Comparison of ENCODE assay signal across 1 cellular context in the genomic region with DNA sequence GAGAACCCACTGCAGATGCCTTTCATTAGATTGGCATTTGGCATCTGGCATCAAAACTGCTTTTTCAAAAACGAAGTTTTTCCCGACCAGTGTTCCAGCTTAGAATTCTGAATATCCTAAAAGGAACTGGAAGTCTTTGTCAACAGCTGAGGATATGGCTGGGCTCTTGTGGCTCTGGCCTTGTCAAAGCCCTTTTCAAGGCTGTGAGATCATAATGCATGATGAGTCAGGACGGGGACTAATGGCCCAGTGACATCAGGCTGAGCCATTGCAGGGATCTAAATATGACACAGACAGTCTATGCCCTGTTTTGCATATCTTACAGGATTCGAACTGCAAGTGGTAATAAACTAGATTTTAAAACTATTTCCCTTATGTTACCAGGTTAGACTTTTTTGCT.
TF ChIP-seq lines count a peak whose summit lies in the region.

No MANE protein-coding gene starts in this region.

TF ChIP-seq in GM23338, 12 proteins besides CTCF, POLR2A, EP300 and RAD21 (continued from another document):
- TF ChIP-seq, protein P1, sequence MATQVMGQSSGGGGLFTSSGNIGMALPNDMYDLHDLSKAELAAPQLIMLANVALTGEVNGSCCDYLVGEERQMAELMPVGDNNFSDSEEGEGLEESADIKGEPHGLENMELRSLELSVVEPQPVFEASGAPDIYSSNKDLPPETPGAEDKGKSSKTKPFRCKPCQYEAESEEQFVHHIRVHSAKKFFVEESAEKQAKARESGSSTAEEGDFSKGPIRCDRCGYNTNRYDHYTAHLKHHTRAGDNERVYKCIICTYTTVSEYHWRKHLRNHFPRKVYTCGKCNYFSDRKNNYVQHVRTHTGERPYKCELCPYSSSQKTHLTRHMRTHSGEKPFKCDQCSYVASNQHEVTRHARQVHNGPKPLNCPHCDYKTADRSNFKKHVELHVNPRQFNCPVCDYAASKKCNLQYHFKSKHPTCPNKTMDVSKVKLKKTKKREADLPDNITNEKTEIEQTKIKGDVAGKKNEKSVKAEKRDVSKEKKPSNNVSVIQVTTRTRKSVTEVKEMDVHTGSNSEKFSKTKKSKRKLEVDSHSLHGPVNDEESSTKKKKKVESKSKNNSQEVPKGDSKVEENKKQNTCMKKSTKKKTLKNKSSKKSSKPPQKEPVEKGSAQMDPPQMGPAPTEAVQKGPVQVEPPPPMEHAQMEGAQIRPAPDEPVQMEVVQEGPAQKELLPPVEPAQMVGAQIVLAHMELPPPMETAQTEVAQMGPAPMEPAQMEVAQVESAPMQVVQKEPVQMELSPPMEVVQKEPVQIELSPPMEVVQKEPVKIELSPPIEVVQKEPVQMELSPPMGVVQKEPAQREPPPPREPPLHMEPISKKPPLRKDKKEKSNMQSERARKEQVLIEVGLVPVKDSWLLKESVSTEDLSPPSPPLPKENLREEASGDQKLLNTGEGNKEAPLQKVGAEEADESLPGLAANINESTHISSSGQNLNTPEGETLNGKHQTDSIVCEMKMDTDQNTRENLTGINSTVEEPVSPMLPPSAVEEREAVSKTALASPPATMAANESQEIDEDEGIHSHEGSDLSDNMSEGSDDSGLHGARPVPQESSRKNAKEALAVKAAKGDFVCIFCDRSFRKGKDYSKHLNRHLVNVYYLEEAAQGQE (IDR thresholded peaks at IDR 0.05; ENCODE audit: unreplicated experiment) = no peak
- TF ChIP-seq, protein P2, sequence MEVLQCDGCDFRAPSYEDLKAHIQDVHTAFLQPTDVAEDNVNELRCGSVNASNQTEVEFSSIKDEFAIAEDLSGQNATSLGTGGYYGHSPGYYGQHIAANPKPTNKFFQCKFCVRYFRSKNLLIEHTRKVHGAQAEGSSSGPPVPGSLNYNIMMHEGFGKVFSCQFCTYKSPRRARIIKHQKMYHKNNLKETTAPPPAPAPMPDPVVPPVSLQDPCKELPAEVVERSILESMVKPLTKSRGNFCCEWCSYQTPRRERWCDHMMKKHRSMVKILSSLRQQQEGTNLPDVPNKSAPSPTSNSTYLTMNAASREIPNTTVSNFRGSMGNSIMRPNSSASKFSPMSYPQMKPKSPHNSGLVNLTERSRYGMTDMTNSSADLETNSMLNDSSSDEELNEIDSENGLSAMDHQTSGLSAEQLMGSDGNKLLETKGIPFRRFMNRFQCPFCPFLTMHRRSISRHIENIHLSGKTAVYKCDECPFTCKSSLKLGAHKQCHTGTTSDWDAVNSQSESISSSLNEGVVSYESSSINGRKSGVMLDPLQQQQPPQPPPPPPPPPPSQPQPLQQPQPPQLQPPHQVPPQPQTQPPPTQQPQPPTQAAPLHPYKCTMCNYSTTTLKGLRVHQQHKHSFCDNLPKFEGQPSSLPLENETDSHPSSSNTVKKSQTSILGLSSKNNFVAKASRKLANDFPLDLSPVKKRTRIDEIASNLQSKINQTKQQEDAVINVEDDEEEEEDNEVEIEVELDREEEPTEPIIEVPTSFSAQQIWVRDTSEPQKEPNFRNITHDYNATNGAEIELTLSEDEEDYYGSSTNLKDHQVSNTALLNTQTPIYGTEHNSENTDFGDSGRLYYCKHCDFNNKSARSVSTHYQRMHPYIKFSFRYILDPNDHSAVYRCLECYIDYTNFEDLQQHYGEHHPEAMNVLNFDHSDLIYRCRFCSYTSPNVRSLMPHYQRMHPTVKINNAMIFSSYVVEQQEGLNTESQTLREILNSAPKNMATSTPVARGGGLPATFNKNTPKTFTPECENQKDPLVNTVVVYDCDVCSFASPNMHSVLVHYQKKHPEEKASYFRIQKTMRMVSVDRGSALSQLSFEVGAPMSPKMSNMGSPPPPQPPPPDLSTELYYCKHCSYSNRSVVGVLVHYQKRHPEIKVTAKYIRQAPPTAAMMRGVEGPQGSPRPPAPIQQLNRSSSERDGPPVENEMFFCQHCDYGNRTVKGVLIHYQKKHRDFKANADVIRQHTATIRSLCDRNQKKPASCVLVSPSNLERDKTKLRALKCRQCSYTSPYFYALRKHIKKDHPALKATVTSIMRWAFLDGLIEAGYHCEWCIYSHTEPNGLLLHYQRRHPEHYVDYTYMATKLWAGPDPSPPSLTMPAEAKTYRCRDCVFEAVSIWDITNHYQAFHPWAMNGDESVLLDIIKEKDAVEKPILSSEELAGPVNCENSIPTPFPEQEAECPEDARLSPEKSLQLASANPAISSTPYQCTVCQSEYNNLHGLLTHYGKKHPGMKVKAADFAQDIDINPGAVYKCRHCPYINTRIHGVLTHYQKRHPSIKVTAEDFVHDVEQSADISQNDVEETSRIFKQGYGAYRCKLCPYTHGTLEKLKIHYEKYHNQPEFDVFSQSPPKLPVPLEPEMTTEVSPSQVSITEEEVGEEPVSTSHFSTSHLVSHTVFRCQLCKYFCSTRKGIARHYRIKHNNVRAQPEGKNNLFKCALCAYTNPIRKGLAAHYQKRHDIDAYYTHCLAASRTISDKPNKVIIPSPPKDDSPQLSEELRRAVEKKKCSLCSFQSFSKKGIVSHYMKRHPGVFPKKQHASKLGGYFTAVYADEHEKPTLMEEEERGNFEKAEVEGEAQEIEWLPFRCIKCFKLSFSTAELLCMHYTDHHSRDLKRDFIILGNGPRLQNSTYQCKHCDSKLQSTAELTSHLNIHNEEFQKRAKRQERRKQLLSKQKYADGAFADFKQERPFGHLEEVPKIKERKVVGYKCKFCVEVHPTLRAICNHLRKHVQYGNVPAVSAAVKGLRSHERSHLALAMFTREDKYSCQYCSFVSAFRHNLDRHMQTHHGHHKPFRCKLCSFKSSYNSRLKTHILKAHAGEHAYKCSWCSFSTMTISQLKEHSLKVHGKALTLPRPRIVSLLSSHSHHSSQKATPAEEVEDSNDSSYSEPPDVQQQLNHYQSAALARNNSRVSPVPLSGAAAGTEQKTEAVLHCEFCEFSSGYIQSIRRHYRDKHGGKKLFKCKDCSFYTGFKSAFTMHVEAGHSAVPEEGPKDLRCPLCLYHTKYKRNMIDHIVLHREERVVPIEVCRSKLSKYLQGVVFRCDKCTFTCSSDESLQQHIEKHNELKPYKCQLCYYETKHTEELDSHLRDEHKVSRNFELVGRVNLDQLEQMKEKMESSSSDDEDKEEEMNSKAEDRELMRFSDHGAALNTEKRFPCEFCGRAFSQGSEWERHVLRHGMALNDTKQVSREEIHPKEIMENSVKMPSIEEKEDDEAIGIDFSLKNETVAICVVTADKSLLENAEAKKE (CRISPR knock-in tag; IDR thresholded peaks at IDR 0.05) = no peak
- no peak for TF ChIP-seq EZH2phosphoT487 (IDR thresholded peaks at IDR 0.05; ENCODE audit: unreplicated experiment)
- TF ChIP-seq ZNF331 (CRISPR knock-in tag; IDR thresholded peaks at IDR 0.05; ENCODE audit: low read depth) = no peak
- no peak for TF ChIP-seq CREB1 (CRISPR knock-in tag; IDR thresholded peaks at IDR 0.05; ENCODE audit: low read depth)
- TF ChIP-seq POLR2AphosphoS5 (IDR thresholded peaks at IDR 0.05; ENCODE audit: low read depth) = no peak
- TF ChIP-seq ZNF114 (CRISPR knock-in tag; IDR thresholded peaks at IDR 0.05) = no peak
